Comparison of ENCODE assay signal across 10 cellular contexts in the genomic region with DNA sequence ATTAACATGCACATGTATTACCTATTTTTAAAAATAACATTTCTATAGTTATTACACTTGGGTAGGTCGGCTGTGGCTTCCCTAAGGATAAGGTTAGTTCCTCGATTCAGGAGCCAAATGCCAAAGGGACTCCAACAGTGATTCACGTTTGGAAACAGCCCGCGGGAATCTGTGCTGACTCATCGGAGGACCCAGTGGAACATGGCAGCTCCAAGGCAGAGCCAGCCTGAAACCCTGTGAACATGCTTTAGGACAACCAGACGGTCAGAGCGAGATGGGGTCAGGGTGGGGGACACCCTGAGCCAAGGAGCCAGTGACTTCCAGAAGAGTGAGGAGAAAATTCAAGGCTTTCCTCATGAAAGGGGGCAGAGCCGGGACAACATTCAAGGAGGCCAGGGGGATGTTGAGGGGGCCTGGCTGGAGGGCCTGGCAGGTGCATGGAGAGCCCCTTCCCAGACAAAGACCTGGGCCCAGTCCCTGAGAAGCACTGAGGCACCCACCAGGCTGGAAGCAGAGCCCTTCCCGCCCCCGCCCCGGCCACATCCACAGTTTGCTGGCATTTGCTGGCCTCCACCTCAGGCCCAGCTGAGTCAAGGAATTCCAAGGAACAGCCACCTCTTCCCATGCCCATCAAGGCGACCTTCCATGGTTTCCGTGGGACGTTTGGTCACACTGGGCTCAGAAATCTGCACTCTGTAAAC.
DNase-seq lines count a peak whose midpoint lies in the region; ATAC-seq and TF ChIP-seq lines count a peak whose summit lies in the region.
"Had no signal": no experiment of that assay in that cellular context is flagged by ENCODE, and none has a peak within 500 bp of the region (broad histone marks: within the 10 kb centered on the region; RNA-seq: fewer than 3 reads in every experiment).

No MANE protein-coding gene starts in this region.

- CTCF ChIA-PET in HCT116 (lab: Charles Lee), result no interaction called here
- CTCF ChIA-PET in mammary epithelial cell (lab: Charles Lee; ENCODE audit: low non-redundant PET), result no interaction called here

- H3K9ac ChIP-seq in HCT116 (ENCODE audit: low read length), result peak overlapping the region; percentile 42
- no peak overlapping the region for H3K9ac ChIP-seq in mammary epithelial cell (ENCODE audit: insufficient read depth, low read length)

- no peaks in the 10 kb centered on the region for H3K9me2 ChIP-seq in HCT116 (ENCODE audit: insufficient read depth)

- no peak for TF ChIP-seq CTCF in HCT116 (IDR thresholded peaks at IDR 0.05 in 2 of 3, conservative IDR thresholded peaks at IDR 0.05 in 1 of 3; ENCODE audit: borderline replicate concordance in 1 of 3, insufficient read depth in 1 of 3, low read depth in 2 of 3, low read length in 2 of 3)
- no peak for TF ChIP-seq CTCF in mammary epithelial cell (conservative IDR thresholded peaks at IDR 0.05 in 1 of 2, IDR thresholded peaks at IDR 0.05 in 1 of 2; ENCODE audit: extremely low read depth in 1 of 2, insufficient read depth in 1 of 2, low read depth in 1 of 2, low read length in 2 of 2)
- no peak for TF ChIP-seq CTCF in stomach (IDR thresholded peaks at IDR 0.05)

- H4K20me1 ChIP-seq in HCT116 (ENCODE audit: insufficient read depth) (no peaks in the 10 kb centered on the region), mammary epithelial cell (ENCODE audit: insufficient read depth, low read length) (no peaks in the 10 kb centered on the region)

- BruUV-seq in HCT116 (replicated peaks; lab: Mats Ljungman, UMichigan), result no TSS peak
- BruUV-seq in mammary epithelial cell (replicated peaks; lab: Mats Ljungman, UMichigan), result no TSS peak

- H3K9me3 ChIP-seq in HCT116 (ENCODE audit: control insufficient read depth in 1 of 2, insufficient read depth in 1 of 2, low read depth in 1 of 2, low read length in 2 of 2) (peaks cover 0 to 4% of the 10 kb centered on the region in 2 experiments; a peak in 1 of 4 replicates), mammary epithelial cell (replicated peaks; ENCODE audit: insufficient read depth, low read length) (peaks cover 3% of the 10 kb centered on the region), stomach (no peaks in the 10 kb centered on the region)

- H3K4me1 ChIP-seq in HCT116 (ENCODE audit: control insufficient read depth in 1 of 2, insufficient read depth in 2 of 2, low read length in 2 of 2) (peaks cover 30 to 43% of the 10 kb centered on the region in 2 experiments), mammary epithelial cell (ENCODE audit: insufficient read depth, low read length) (peaks cover 42% of the 10 kb centered on the region), stomach (peaks cover 0 to 27% (median 9%) of the 10 kb centered on the region in 4 donors)

- H3K36me3 ChIP-seq in HCT116 (ENCODE audit: control insufficient read depth in 1 of 2, insufficient read depth in 2 of 2, low read length in 2 of 2), result no peaks in the 10 kb centered on the region
- H3K36me3 ChIP-seq in mammary epithelial cell (ENCODE audit: insufficient read depth, low read length), result no peaks in the 10 kb centered on the region
- H3K36me3 ChIP-seq in stomach, result no peaks in the 10 kb centered on the region

- intact Hi-C loops in HCT116 (cut with micrococcal nuclease) (no loop called here), mammary epithelial cell (cut with micrococcal nuclease) (loop anchor here (2.0 kb wide), 1 partner anchor 13 kb away; no protein-coding TSS in a partner anchor), stomach (cut with DNase I; ENCODE audit: low total_unique reads) (no loop called here)

- in situ Hi-C loops in mammary epithelial cell (cut with MboI; ENCODE audit: low sequenced_read_pairs in 2 of 2), result no loop called here

- TF ChIP-seq RAD21 in HCT116 (IDR thresholded peaks at IDR 0.05; ENCODE audit: low read depth), result no peak

- H2AFZ ChIP-seq in HCT116 (ENCODE audit: low read depth, low read length, poor library complexity, severe bottlenecking) (peak overlapping the region; percentile 87), mammary epithelial cell (ENCODE audit: low read depth, low read length) (peak overlapping the region; percentile 56)

- dilution Hi-C loops in mammary epithelial cell (cut with HindIII; ENCODE audit: low sequenced_read_pairs), result no loop called here

- TF ChIP-seq EP300 in stomach (IDR thresholded peaks at IDR 0.05), result no peak

- peak overlapping the region; percentile 49 for H3K27ac ChIP-seq in HCT116 (ENCODE audit: low read depth, low read length)
- peak overlapping the region; percentile 32 for H3K27ac ChIP-seq in mammary epithelial cell (ENCODE audit: insufficient read depth, low read depth, low read length)
- peak overlapping the region; percentile 38 for H3K27ac ChIP-seq in layer of hippocampus (ENCODE audit: low read depth, low read length)
- H3K27ac ChIP-seq in stomach, result peak overlapping the region; percentile 56 to 85 (median 73)

- DNase-seq in HCT116 (ENCODE audit: low read depth, low spot score), result peak; percentile 55
- DNase-seq in mammary epithelial cell, result peak; percentile 65
- no peak for DNase-seq in stomach
- no peak for DNase-seq in T-helper 1 cell
- DNase-seq in activated gamma-delta T cell treated with Interleukin-2 at 50 U/mL for 16 hours, result no peak
- DNase-seq in AML-193 (lab: John Stamatoyannopoulos, UW), result no peak
- DNase-seq in activated CD4-positive, CD25-positive, alpha-beta regulatory T cell treated with anti-CD3 and anti-CD28 coated beads, Interleukin-2, amount 50 U/mL, for 72 hours, result no peak
- DNase-seq: GDM1, NCI-H1436 had no signal

- H3K79me2 ChIP-seq in HCT116 (ENCODE audit: insufficient read depth, low read length) (no peaks in the 10 kb centered on the region), mammary epithelial cell (ENCODE audit: insufficient read depth, low read length) (peaks cover 30% of the 10 kb centered on the region)

- RAD21 ChIA-PET in HCT116 (lab: Charles Lee; ENCODE audit: low non-redundant PET in 1 of 2, low total read pairs in 2 of 2, uncharacterized antibody in 2 of 2, unreplicated experiment in 2 of 2), result no interaction called here

- TF ChIP-seq POLR2A in HCT116 (IDR thresholded peaks at IDR 0.05; ENCODE audit: borderline replicate concordance, extremely low read depth, insufficient read depth, insufficient read length) (no peak), stomach (IDR thresholded peaks at IDR 0.05) (no peak)

- H3K4me3 ChIP-seq in HCT116 (replicated peaks in 1 of 2; ENCODE audit: low read depth in 1 of 2, low read length in 2 of 2) (peak overlapping the region in 1 of 2 experiments; percentile 28; a peak in 1 of 4 replicates), mammary epithelial cell (replicated peaks in 1 of 3; ENCODE audit: insufficient read depth in 1 of 3, low read depth in 2 of 3, low read length in 3 of 3) (no peak overlapping the region), stomach (no peak overlapping the region)

- WGBS in mammary epithelial cell (ENCODE audit: low coverage, missing lambda C conversion rate), result 31% methylated on average over 11 of the region's 15 CpGs
- 62 to 81% (median 77%) methylated on average over 14 to 15 of the region's 15 CpGs for WGBS in stomach, 5 donors

- POLR2A ChIA-PET in HCT116 (lab: Charles Lee), result interaction anchor here (0.7 to 1.0 kb wide), 2 partner anchors 10 to 554 kb away, joined by 3 read pairs; no protein-coding TSS in a partner anchor

- no peaks in the 10 kb centered on the region for H3K27me3 ChIP-seq in HCT116 (ENCODE audit: insufficient read depth, low read length)
- H3K27me3 ChIP-seq in mammary epithelial cell (ENCODE audit: insufficient read depth, low read length), result no peaks in the 10 kb centered on the region
- no peaks in the 10 kb centered on the region for H3K27me3 ChIP-seq in layer of hippocampus (ENCODE audit: control insufficient read depth, insufficient read depth, low read length)
- H3K27me3 ChIP-seq in stomach, result no peaks in the 10 kb centered on the region

- H3K4me2 ChIP-seq in HCT116 (ENCODE audit: low read length) (peak overlapping the region; percentile 65), mammary epithelial cell (ENCODE audit: insufficient read depth, low read depth, low read length) (peak overlapping the region; percentile 56)

- ATAC-seq in HCT116, result peak; percentile 83

TF ChIP-seq in HCT116, 20 proteins besides CTCF, POLR2A, EP300 and RAD21:
- TF ChIP-seq SP1 (IDR thresholded peaks at IDR 0.05; ENCODE audit: low read depth), result peak; percentile 39; the same call in 1 of the 2 replicates
- 0 out of 2 replicates have a peak, but pooled peaks have one; percentile 25 for TF ChIP-seq EGR1 (IDR thresholded peaks at IDR 0.05; ENCODE audit: low read depth)
- peak; percentile 81 for TF ChIP-seq FOSL1 (IDR thresholded peaks at IDR 0.05; ENCODE audit: low read depth)
- TF ChIP-seq YY1 (IDR thresholded peaks at IDR 0.05; ENCODE audit: extremely low read depth, insufficient replicate concordance, low read depth, low read length), result peak; percentile 71
- TF ChIP-seq JUND (IDR thresholded peaks at IDR 0.05), result peak; percentile 85
- no peak for TF ChIP-seq EZH2 (IDR thresholded peaks at IDR 0.05)
- TF ChIP-seq SIN3A (IDR thresholded peaks at IDR 0.05; ENCODE audit: low read depth), result no peak
- 0 out of 2 replicates have a peak, but pooled peaks have one; percentile 18 for TF ChIP-seq POLR2AphosphoS5 (IDR thresholded peaks at IDR 0.05; ENCODE audit: low read depth, low read length)

Comparison
In these comparisons a context has a peak if more than half of its experiments do, and no peak if none do; other contexts are left out.
1. DNase-seq: peak in HCT116 (single experiment) and mammary epithelial cell (single experiment); none in stomach (single experiment), T-helper 1 cell (0 of 5), activated gamma-delta T cell treated with Interleukin-2 at 50 U/mL for 16 hours (single experiment), AML-193 (0 of 2) and activated CD4-positive, CD25-positive, alpha-beta regulatory T cell treated with anti-CD3 and anti-CD28 coated beads, Interleukin-2, amount 50 U/mL, for 72 hours (single experiment).
2. Peak in every context shown above with its lines, with median percentiles within 50 percentile points of each other: H3K27ac ChIP-seq.